In the genomic region with DNA sequence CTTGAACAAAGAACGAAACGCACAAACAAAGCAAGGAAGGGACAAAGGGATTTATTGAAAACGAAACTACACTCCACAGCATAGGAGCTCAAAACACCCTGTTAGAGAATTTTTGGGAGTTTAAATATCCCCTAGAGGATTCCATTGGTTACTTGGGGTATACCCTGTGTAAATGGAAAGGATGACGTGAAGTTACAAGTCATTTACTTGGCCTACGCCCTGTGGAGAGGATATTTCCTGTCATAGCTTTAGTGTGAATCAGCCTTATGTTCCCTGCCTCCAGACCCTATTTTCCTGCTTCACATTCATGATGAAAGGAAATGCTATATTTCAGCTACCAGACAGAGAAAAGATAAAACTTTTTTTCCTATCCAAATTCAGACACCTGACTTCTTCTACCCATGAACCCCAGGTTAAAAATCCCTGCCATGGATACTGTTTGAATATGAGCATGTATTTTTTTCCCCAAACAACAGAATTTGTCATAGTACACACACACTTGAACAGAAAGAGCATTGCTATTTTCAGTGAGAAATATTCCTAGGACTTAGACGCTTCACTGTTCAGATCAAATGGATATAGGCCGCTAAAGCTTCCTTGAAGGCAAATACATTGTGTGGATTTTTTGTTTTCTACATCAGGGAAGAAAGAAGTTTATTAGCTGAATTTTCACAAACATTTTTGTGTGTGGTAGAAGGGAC, we compare ENCODE assay signal across 1 cellular context.
TF ChIP-seq lines count a peak whose summit lies in the region.

No MANE protein-coding gene starts in this region.

TF ChIP-seq in H1, 55 proteins besides CTCF, POLR2A, EP300 and RAD21:
- TF ChIP-seq, protein P1, sequence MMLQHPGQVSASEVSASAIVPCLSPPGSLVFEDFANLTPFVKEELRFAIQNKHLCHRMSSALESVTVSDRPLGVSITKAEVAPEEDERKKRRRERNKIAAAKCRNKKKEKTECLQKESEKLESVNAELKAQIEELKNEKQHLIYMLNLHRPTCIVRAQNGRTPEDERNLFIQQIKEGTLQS (IDR thresholded peaks at IDR 0.05; ENCODE audit: insufficient read depth, low read depth, low read length) = no peak
- TF ChIP-seq JUN (IDR thresholded peaks at IDR 0.05; ENCODE audit: low read depth, low read length) (no peak), RBBP5 (IDR thresholded peaks at IDR 0.05; ENCODE audit: borderline replicate concordance, low read depth, low read length) (no peak), RNF2 (IDR thresholded peaks at IDR 0.05; ENCODE audit: borderline replicate concordance, low read depth, low read length, missing control alignments, poor library complexity, severe bottlenecking) (no peak), TEAD4 (IDR thresholded peaks at IDR 0.05; ENCODE audit: low read depth, low read length) (no peak), SAP30 (IDR thresholded peaks at IDR 0.05; ENCODE audit: insufficient read depth, insufficient replicate concordance, low read length) (no peak), POLR2AphosphoS5 (IDR thresholded peaks at IDR 0.05; ENCODE audit: low read depth, low read length) (no peak), PHF8 (conservative IDR thresholded peaks at IDR 0.05; ENCODE audit: low read depth, low read length) (no peak), POU5F1 (IDR thresholded peaks at IDR 0.05; ENCODE audit: low read depth, low read length) (no peak), BCL11A (IDR thresholded peaks at IDR 0.05; ENCODE audit: low read depth in 2 of 2, low read length in 2 of 2) (no peak), SP1 (IDR thresholded peaks at IDR 0.05; ENCODE audit: low read depth, low read length) (no peak), SUZ12 (IDR thresholded peaks at IDR 0.05; ENCODE audit: low read length) (no peak), SP4 (IDR thresholded peaks at IDR 0.05; ENCODE audit: low read length) (no peak), KDM1A (IDR thresholded peaks at IDR 0.05; ENCODE audit: borderline replicate concordance, low read length) (no peak), SP2 (IDR thresholded peaks at IDR 0.05; ENCODE audit: low read length) (no peak), GTF2F1 (IDR thresholded peaks at IDR 0.05; ENCODE audit: borderline replicate concordance, low read depth, low read length) (no peak), FOSL1 (IDR thresholded peaks at IDR 0.05; ENCODE audit: insufficient read depth, low read depth, low read length) (no peak), MAFK (IDR thresholded peaks at IDR 0.05; ENCODE audit: low read depth, low read length) (no peak)
- TF ChIP-seq, protein P2, sequence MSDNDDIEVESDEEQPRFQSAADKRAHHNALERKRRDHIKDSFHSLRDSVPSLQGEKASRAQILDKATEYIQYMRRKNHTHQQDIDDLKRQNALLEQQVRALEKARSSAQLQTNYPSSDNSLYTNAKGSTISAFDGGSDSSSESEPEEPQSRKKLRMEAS (IDR thresholded peaks at IDR 0.05) = no peak
